In the genomic region with DNA sequence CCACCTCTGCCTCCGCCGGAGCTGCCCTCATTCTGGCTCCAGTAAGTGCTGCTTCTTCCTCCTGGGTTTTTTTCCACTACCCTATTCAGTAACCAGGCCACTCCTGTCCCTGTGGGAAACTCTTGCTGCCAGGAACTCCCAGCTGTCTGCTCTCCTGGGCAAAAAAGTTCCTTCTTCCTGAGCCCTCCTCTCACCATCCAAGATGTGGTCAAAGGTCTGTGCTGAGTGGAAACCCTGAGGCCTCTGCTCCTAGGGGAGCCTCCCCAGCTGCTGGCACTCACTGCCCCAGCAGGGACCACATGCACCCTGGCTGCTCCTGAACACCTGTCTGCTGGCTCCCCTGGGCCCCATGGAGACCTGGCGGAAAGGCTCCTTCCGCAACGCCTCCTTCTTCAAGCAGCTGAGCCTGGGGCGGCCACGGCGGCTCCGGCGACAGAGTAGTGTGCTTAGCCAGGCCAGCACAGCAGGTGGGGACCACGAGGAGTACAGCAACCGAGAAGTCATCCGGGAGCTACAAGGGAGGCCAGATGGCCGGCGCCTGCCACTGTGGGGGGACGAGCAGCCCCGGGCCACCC, we compare ENCODE assay signal across 9 cellular contexts. TPM values are rescaled to one million over a fixed set of nuclear protein-coding genes. Genes with fewer than 3 reads are reported as not detected.
DNase-seq lines count a peak whose midpoint lies in the region; ATAC-seq, FAIRE-seq and TF ChIP-seq lines count a peak whose summit lies in the region.
"Had no signal": no experiment of that assay in that cellular context is flagged by ENCODE, and none has a peak within 500 bp of the region (broad histone marks: within the 10 kb centered on the region; RNA-seq: fewer than 3 reads in every experiment).

No MANE protein-coding gene starts in this region.

- no peak for TF ChIP-seq CTCF in liver (IDR thresholded peaks at IDR 0.05; ENCODE audit: low read depth, low read length, missing input control)
- no peak for TF ChIP-seq CTCF in HepG2 (CRISPR knock-in tag; IDR thresholded peaks at IDR 0.05)
- TF ChIP-seq CTCF in kidney epithelial cell (IDR thresholded peaks at IDR 0.05; ENCODE audit: insufficient read depth, low read length, poor library complexity, severe bottlenecking): no peak

- H3K4me1 ChIP-seq in liver (ENCODE audit: control insufficient read depth in 4 of 4, insufficient read depth in 4 of 4, low read length in 3 of 4) (peaks cover 4 to 58% (median 36%) of the 10 kb centered on the region in 4 donors), HepG2 (ENCODE audit: insufficient read depth, low read length) (peaks cover 11% of the 10 kb centered on the region)

- H3K9me3 ChIP-seq in liver (ENCODE audit: control insufficient read depth in 4 of 4, low read length in 3 of 4) (no peaks in the 10 kb centered on the region), HepG2 (ENCODE audit: low read length) (no peaks in the 10 kb centered on the region), T-helper 17 cell (ENCODE audit: control insufficient read depth, low read length, poor library complexity, severe bottlenecking) (no peaks in the 10 kb centered on the region)
- H3K9me3 ChIP-seq: left ventricle myocardium inferior had no signal

- 82% methylated on average over 17 of the region's 17 CpGs for WGBS in liver
- WGBS in HepG2 (ENCODE audit: low lambda C conversion rate): 97% methylated on average over 9 of the region's 17 CpGs

- peak overlapping the region; percentile 79 for H3K27ac Mint-ChIP-seq in T-helper 17 cell

- no peak overlapping the region for H3K4me3 ChIP-seq in liver (ENCODE audit: low read depth in 1 of 3, low read length in 3 of 3)
- H3K4me3 ChIP-seq in HepG2 (replicated peaks in 1 of 3; ENCODE audit: insufficient read depth in 1 of 3, low read depth in 2 of 3, low read length in 3 of 3): no peak overlapping the region
- peak overlapping the region; percentile 1 for H3K4me3 ChIP-seq in kidney epithelial cell (ENCODE audit: low read depth, low read length)
- H3K4me3 ChIP-seq: left ventricle myocardium inferior had no signal

- BruUV-seq in HepG2 (replicated peaks; lab: Mats Ljungman, UMichigan): no TSS peak

- H3K4me3 Mint-ChIP-seq in T-helper 17 cell: peak overlapping the region; percentile 53

- TF ChIP-seq RAD21 in liver (IDR thresholded peaks at IDR 0.05): no peak
- no peak for TF ChIP-seq RAD21 in HepG2 (CRISPR knock-in tag; IDR thresholded peaks at IDR 0.05)

- no peaks in the 10 kb centered on the region for H3K27me3 Mint-ChIP-seq in T-helper 17 cell

- in situ Hi-C loops in HepG2 (cut with HindIII; ENCODE audit: extremely low pct_ligation_motif_present, low pct_unique_long_range_greater_than_20kb): no loop called here

- intact Hi-C loops in HepG2 (cut with micrococcal nuclease; ENCODE audit: unreplicated experiment): no loop called here

- POLR2A ChIA-PET in HepG2 (lab: Yijun Ruan, JAX): no interaction called here

- CTCF ChIA-PET in HepG2 (lab: Yijun Ruan, JAX; ENCODE audit: low intra/inter-chr PET ratio, low total read pairs): no interaction called here

- H3K9ac ChIP-seq in liver (ENCODE audit: low read depth in 1 of 2, low read length in 2 of 2) (no peak overlapping the region), HepG2 (ENCODE audit: insufficient read depth, low read depth, low read length) (no peak overlapping the region)

- no peak for TF ChIP-seq POLR2A in HepG2 (IDR thresholded peaks at IDR 0.05; ENCODE audit: insufficient read depth in 1 of 2, low read depth in 2 of 2, low read length in 2 of 2)

- ATAC-seq in HepG2: no peak
- no peak for ATAC-seq in T-helper 17 cell
- no peak for ATAC-seq in GM21447 (IDR thresholded peaks at IDR 0.05; ENCODE audit: unreplicated experiment)

- H4K20me1 ChIP-seq in HepG2 (ENCODE audit: insufficient read depth, low read length): no peaks in the 10 kb centered on the region

- peaks cover 4% of the 10 kb centered on the region for H3K79me2 ChIP-seq in HepG2 (ENCODE audit: insufficient read depth, low read length)

- no peak overlapping the region for H3K4me2 ChIP-seq in HepG2 (ENCODE audit: low read depth, low read length)

- DNase-seq in HepG2 (ENCODE audit: low spot score) (no peak), T-helper 17 cell (no peak), kidney epithelial cell (ENCODE audit: low read depth) (no peak), activated gamma-delta T cell (lab: John Stamatoyannopoulos, UW) (no peak), mesenteric fat pad (ENCODE audit: low spot score) (no peak), NOMO-1 treated with dmso at 0.1 percent for 144 hours (lab: John Stamatoyannopoulos, UW; ENCODE audit: unreplicated experiment) (no peak)
- DNase-seq: left ventricle myocardium inferior had no signal

- H3K4me1 Mint-ChIP-seq in T-helper 17 cell: peaks cover 17% of the 10 kb centered on the region

- TF ChIP-seq EP300 in HepG2 (IDR thresholded peaks at IDR 0.05; ENCODE audit: low read depth in 2 of 2, low read length in 2 of 2): no peak
- no peak for TF ChIP-seq EP300 in HepG2 (CRISPR knock-in tag; IDR thresholded peaks at IDR 0.05; ENCODE audit: borderline replicate concordance)

- H3K36me3 ChIP-seq in liver (ENCODE audit: control insufficient read depth in 4 of 4, insufficient read depth in 3 of 4, low read depth in 1 of 4, low read length in 3 of 4) (peaks cover 0 to 38% (median 17%) of the 10 kb centered on the region in 4 donors), HepG2 (replicated peaks in 1 of 2; ENCODE audit: control insufficient read depth in 1 of 2, insufficient read depth in 2 of 2, low read length in 2 of 2) (peaks cover 15 to 40% of the 10 kb centered on the region in 2 experiments; a peak in 4 of 5 replicates), kidney epithelial cell (ENCODE audit: control insufficient read depth, insufficient read depth, low read length) (peaks cover 3% of the 10 kb centered on the region)

- H3K36me3 Mint-ChIP-seq in T-helper 17 cell (ENCODE audit: low read depth): peaks cover 3% of the 10 kb centered on the region

- H3K27me3 ChIP-seq in liver (ENCODE audit: control insufficient read depth in 4 of 4, insufficient read depth in 4 of 4, low read length in 3 of 4) (no peaks in the 10 kb centered on the region), HepG2 (ENCODE audit: control insufficient read depth in 1 of 2, insufficient read depth in 2 of 2, low read length in 2 of 2) (no peaks in the 10 kb centered on the region), kidney epithelial cell (ENCODE audit: control insufficient read depth, insufficient read depth, low read length) (no peaks in the 10 kb centered on the region)

- FAIRE-seq in HepG2 (lab: Jason Lieb, UNC): no peak

- H3K27ac ChIP-seq in liver (ENCODE audit: low read depth in 1 of 2, low read length in 2 of 2): peak overlapping the region; percentile 56 to 71
- H3K27ac ChIP-seq in HepG2 (ENCODE audit: extremely low read length, insufficient read depth, low read length): no peak overlapping the region
- H3K27ac ChIP-seq: left ventricle myocardium inferior had no signal

- no peak overlapping the region for H2AFZ ChIP-seq in HepG2 (ENCODE audit: low read length)

RNA-seq across cellular contexts. Expression of gene C15orf62, which starts 0.5 kb away (rescaled TPM):
- under 1 TPM; 0.19 to 0.92 TPM for total RNA-seq in liver
- polyA plus RNA-seq in liver: under 1 TPM; 0.43 to 0.75 TPM
- 0.34 and 0.51 TPM in 2 replicates for total RNA-seq in HepG2 (2016; rRNA removed; fragmentation: Illumina TruSeq; extraction: Trizol)
- not detected in 2 replicates for total RNA-seq in HepG2 (2016; cell fraction: cytosol; rRNA removed; fragmentation: Illumina TruSeq; extraction: Trizol; ENCODE audit: low read depth)
- 0.24 and 0.67 TPM in 2 replicates for total RNA-seq in HepG2 (2016; cell fraction: insoluble cytoplasmic fraction; rRNA removed; fragmentation: Illumina TruSeq; extraction: Trizol)
- 0.12 and 0.14 TPM in 2 replicates for total RNA-seq in HepG2 (2016; cell fraction: membrane; rRNA removed; fragmentation: Illumina TruSeq; extraction: Trizol)
- 0.97 and 1.1 TPM in 2 replicates for total RNA-seq in HepG2 (2016; cell fraction: nucleus; rRNA removed; fragmentation: Illumina TruSeq; extraction: Trizol)
- 1.0 and 1.1 TPM in 2 replicates for polyA plus RNA-seq in HepG2 (2011; rRNA removed)
- polyA plus RNA-seq in HepG2 (2011; cell fraction: cytosol; rRNA removed): 0.38 and 0.59 TPM in 2 replicates
- 2.6 and 3.2 TPM in 2 replicates for polyA plus RNA-seq in HepG2 (2011; cell fraction: nucleus; rRNA removed)
- 1.3 and 1.5 TPM in 2 replicates for polyA plus RNA-seq in HepG2 (2012)
- polyA plus RNA-seq in HepG2 (2016; cell fraction: cytosol; fragmentation: Illumina TruSeq; extraction: Trizol; ENCODE audit: low read depth): not detected in 2 replicates
- 0.23 and 0.52 TPM in 2 replicates for polyA plus RNA-seq in HepG2 (2016; cell fraction: insoluble cytoplasmic fraction; fragmentation: Illumina TruSeq; extraction: Trizol; ENCODE audit: low read depth)
- 0.17 and 0.19 TPM in 2 replicates for polyA plus RNA-seq in HepG2 (2016; cell fraction: membrane; fragmentation: Illumina TruSeq; extraction: Trizol; ENCODE audit: low read depth)
- 1.7 and 2.1 TPM in 2 replicates for polyA plus RNA-seq in HepG2 (2016; cell fraction: nucleus; fragmentation: Illumina TruSeq; extraction: Trizol; ENCODE audit: insufficient read depth, low read depth)
- polyA minus RNA-seq in HepG2 (2011; rRNA and poly(A)+ RNA removed; ENCODE audit: low replicate concordance): 1.5 and 2.1 TPM in 2 replicates
- 0.26 and 0.30 TPM in 2 replicates for polyA minus RNA-seq in HepG2 (2011; cell fraction: cytosol; rRNA and poly(A)+ RNA removed)
- 2.8 and 3.6 TPM in 2 replicates for polyA minus RNA-seq in HepG2 (2011; cell fraction: nucleus; rRNA and poly(A)+ RNA removed)
- 1 to 10 TPM in 1 of 2 donors, under 1 TPM in 1; 0.89 to 1.2 TPM for total RNA-seq in T-helper 17 cell
- total RNA-seq in kidney epithelial cell: 1.2 and 1.4 TPM in 2 replicates
- total RNA-seq in mesenteric fat pad: 0.19 TPM

RNA-seq across cellular contexts. Expression of gene GCHFR, which starts 6.4 kb away (rescaled TPM):
- total RNA-seq in liver (10 to 100 TPM; 50.5 to 58.7 TPM), HepG2 (2016; rRNA removed; fragmentation: Illumina TruSeq; extraction: Trizol) (92.4 and 93.1 TPM in 2 replicates), T-helper 17 cell (10 to 100 TPM; 16.4 to 20.5 TPM), kidney epithelial cell (13.2 and 24.9 TPM in 2 replicates), mesenteric fat pad (17.1 TPM)
- polyA plus RNA-seq in liver (100 to 1,000 TPM; 178 to 229 TPM), HepG2 (2011; rRNA removed) (51.5 and 55.8 TPM in 2 replicates)
- 106 and 198 TPM in 2 replicates for total RNA-seq in HepG2 (2016; cell fraction: cytosol; rRNA removed; fragmentation: Illumina TruSeq; extraction: Trizol; ENCODE audit: low read depth)
- total RNA-seq in HepG2 (2016; cell fraction: insoluble cytoplasmic fraction; rRNA removed; fragmentation: Illumina TruSeq; extraction: Trizol): 92.8 and 98.5 TPM in 2 replicates
- 116 and 181 TPM in 2 replicates for total RNA-seq in HepG2 (2016; cell fraction: membrane; rRNA removed; fragmentation: Illumina TruSeq; extraction: Trizol)
- 33.3 and 38.5 TPM in 2 replicates for total RNA-seq in HepG2 (2016; cell fraction: nucleus; rRNA removed; fragmentation: Illumina TruSeq; extraction: Trizol)
- 71.1 and 107 TPM in 2 replicates for polyA plus RNA-seq in HepG2 (2011; cell fraction: cytosol; rRNA removed)
- polyA plus RNA-seq in HepG2 (2011; cell fraction: nucleus; rRNA removed): 36.7 and 39.2 TPM in 2 replicates
- polyA plus RNA-seq in HepG2 (2012): 23.3 and 24.8 TPM in 2 replicates
- 113 and 197 TPM in 2 replicates for polyA plus RNA-seq in HepG2 (2016; cell fraction: cytosol; fragmentation: Illumina TruSeq; extraction: Trizol; ENCODE audit: low read depth)
- polyA plus RNA-seq in HepG2 (2016; cell fraction: insoluble cytoplasmic fraction; fragmentation: Illumina TruSeq; extraction: Trizol; ENCODE audit: low read depth): 83.4 and 86.6 TPM in 2 replicates
- polyA plus RNA-seq in HepG2 (2016; cell fraction: membrane; fragmentation: Illumina TruSeq; extraction: Trizol; ENCODE audit: low read depth): 98.6 and 148 TPM in 2 replicates
- 46.0 and 55.2 TPM in 2 replicates for polyA plus RNA-seq in HepG2 (2016; cell fraction: nucleus; fragmentation: Illumina TruSeq; extraction: Trizol; ENCODE audit: insufficient read depth, low read depth)
- polyA minus RNA-seq in HepG2 (2011; rRNA and poly(A)+ RNA removed; ENCODE audit: low replicate concordance): 37.3 and 70.3 TPM in 2 replicates
- 16.0 and 18.6 TPM in 2 replicates for polyA minus RNA-seq in HepG2 (2011; cell fraction: cytosol; rRNA and poly(A)+ RNA removed)
- polyA minus RNA-seq in HepG2 (2011; cell fraction: nucleus; rRNA and poly(A)+ RNA removed): 13.9 and 15.3 TPM in 2 replicates

RNA-seq across cellular contexts. Expression of gene RMDN3, which starts 15.2 kb away (rescaled TPM):
- 10 to 100 TPM; 27.5 to 32.5 TPM for total RNA-seq in liver
- 10 to 100 TPM; 27.8 to 33.8 TPM for polyA plus RNA-seq in liver
- total RNA-seq in HepG2 (2016; rRNA removed; fragmentation: Illumina TruSeq; extraction: Trizol): 10.5 and 19.5 TPM in 2 replicates
- total RNA-seq in HepG2 (2016; cell fraction: cytosol; rRNA removed; fragmentation: Illumina TruSeq; extraction: Trizol; ENCODE audit: low read depth): 18.0 and 20.7 TPM in 2 replicates
- total RNA-seq in HepG2 (2016; cell fraction: insoluble cytoplasmic fraction; rRNA removed; fragmentation: Illumina TruSeq; extraction: Trizol): 7.9 and 18.6 TPM in 2 replicates
- 10.4 and 11.1 TPM in 2 replicates for total RNA-seq in HepG2 (2016; cell fraction: membrane; rRNA removed; fragmentation: Illumina TruSeq; extraction: Trizol)
- 22.7 and 25.4 TPM in 2 replicates for total RNA-seq in HepG2 (2016; cell fraction: nucleus; rRNA removed; fragmentation: Illumina TruSeq; extraction: Trizol)
- polyA plus RNA-seq in HepG2 (2011; rRNA removed): 16.8 and 18.2 TPM in 2 replicates
- polyA plus RNA-seq in HepG2 (2011; cell fraction: cytosol; rRNA removed): 17.5 and 19.5 TPM in 2 replicates
- polyA plus RNA-seq in HepG2 (2011; cell fraction: nucleus; rRNA removed): 16.1 and 22.7 TPM in 2 replicates
- 19.5 and 21.1 TPM in 2 replicates for polyA plus RNA-seq in HepG2 (2012)
- polyA plus RNA-seq in HepG2 (2016; cell fraction: cytosol; fragmentation: Illumina TruSeq; extraction: Trizol; ENCODE audit: low read depth): 5.8 and 6.1 TPM in 2 replicates
- 15.7 and 17.8 TPM in 2 replicates for polyA plus RNA-seq in HepG2 (2016; cell fraction: insoluble cytoplasmic fraction; fragmentation: Illumina TruSeq; extraction: Trizol; ENCODE audit: low read depth)
- polyA plus RNA-seq in HepG2 (2016; cell fraction: membrane; fragmentation: Illumina TruSeq; extraction: Trizol; ENCODE audit: low read depth): 11.2 and 11.3 TPM in 2 replicates
- polyA plus RNA-seq in HepG2 (2016; cell fraction: nucleus; fragmentation: Illumina TruSeq; extraction: Trizol; ENCODE audit: insufficient read depth, low read depth): 60.2 and 62.0 TPM in 2 replicates
- polyA minus RNA-seq in HepG2 (2011; rRNA and poly(A)+ RNA removed; ENCODE audit: low replicate concordance): 12.7 and 29.0 TPM in 2 replicates
- polyA minus RNA-seq in HepG2 (2011; cell fraction: cytosol; rRNA and poly(A)+ RNA removed): 12.9 and 13.8 TPM in 2 replicates
- 10.2 and 11.7 TPM in 2 replicates for polyA minus RNA-seq in HepG2 (2011; cell fraction: nucleus; rRNA and poly(A)+ RNA removed)
- 10 to 100 TPM; 31.4 to 33.1 TPM for total RNA-seq in T-helper 17 cell
- total RNA-seq in kidney epithelial cell: 26.5 and 33.5 TPM in 2 replicates
- total RNA-seq in mesenteric fat pad: 57.0 TPM

RNA-seq across cellular contexts. Expression of gene ZFYVE19, which starts 36.7 kb away (rescaled TPM):
- total RNA-seq in liver: 10 to 100 TPM; 10.4 to 41.2 TPM
- polyA plus RNA-seq in liver: 10 to 100 TPM; 18.4 to 21.0 TPM
- total RNA-seq in HepG2 (2016; rRNA removed; fragmentation: Illumina TruSeq; extraction: Trizol): 19.2 and 23.3 TPM in 2 replicates
- 8.3 and 9.4 TPM in 2 replicates for total RNA-seq in HepG2 (2016; cell fraction: cytosol; rRNA removed; fragmentation: Illumina TruSeq; extraction: Trizol; ENCODE audit: low read depth)
- 18.8 and 22.2 TPM in 2 replicates for total RNA-seq in HepG2 (2016; cell fraction: insoluble cytoplasmic fraction; rRNA removed; fragmentation: Illumina TruSeq; extraction: Trizol)
- 14.4 and 14.9 TPM in 2 replicates for total RNA-seq in HepG2 (2016; cell fraction: membrane; rRNA removed; fragmentation: Illumina TruSeq; extraction: Trizol)
- total RNA-seq in HepG2 (2016; cell fraction: nucleus; rRNA removed; fragmentation: Illumina TruSeq; extraction: Trizol): 20.2 and 21.1 TPM in 2 replicates
- 44.0 and 55.3 TPM in 2 replicates for polyA plus RNA-seq in HepG2 (2011; rRNA removed)
- polyA plus RNA-seq in HepG2 (2011; cell fraction: cytosol; rRNA removed): 40.1 and 40.5 TPM in 2 replicates
- polyA plus RNA-seq in HepG2 (2011; cell fraction: nucleus; rRNA removed): 167 and 208 TPM in 2 replicates
- polyA plus RNA-seq in HepG2 (2012): 19.2 and 22.5 TPM in 2 replicates
- 6.8 and 9.0 TPM in 2 replicates for polyA plus RNA-seq in HepG2 (2016; cell fraction: cytosol; fragmentation: Illumina TruSeq; extraction: Trizol; ENCODE audit: low read depth)
- 21.3 TPM in 2 replicates for polyA plus RNA-seq in HepG2 (2016; cell fraction: insoluble cytoplasmic fraction; fragmentation: Illumina TruSeq; extraction: Trizol; ENCODE audit: low read depth)
- 11.2 and 14.4 TPM in 2 replicates for polyA plus RNA-seq in HepG2 (2016; cell fraction: membrane; fragmentation: Illumina TruSeq; extraction: Trizol; ENCODE audit: low read depth)
- 60.8 and 65.3 TPM in 2 replicates for polyA plus RNA-seq in HepG2 (2016; cell fraction: nucleus; fragmentation: Illumina TruSeq; extraction: Trizol; ENCODE audit: insufficient read depth, low read depth)
- polyA minus RNA-seq in HepG2 (2011; rRNA and poly(A)+ RNA removed; ENCODE audit: low replicate concordance): 25.9 and 65.3 TPM in 2 replicates
- 7.5 and 9.9 TPM in 2 replicates for polyA minus RNA-seq in HepG2 (2011; cell fraction: cytosol; rRNA and poly(A)+ RNA removed)
- polyA minus RNA-seq in HepG2 (2011; cell fraction: nucleus; rRNA and poly(A)+ RNA removed): 24.6 and 30.2 TPM in 2 replicates
- total RNA-seq in T-helper 17 cell: 10 to 100 TPM; 19.5 to 22.7 TPM
- total RNA-seq in kidney epithelial cell: 21.8 and 34.7 TPM in 2 replicates
- 9.8 TPM for total RNA-seq in mesenteric fat pad

RNA-seq across cellular contexts. Expression of gene DNAJC17, which starts 37.0 kb away (rescaled TPM):
- total RNA-seq in liver (10 to 100 TPM in 1 of 2 donors, 1 to 10 TPM in 1; 10.0 to 13.8 TPM), HepG2 (2016; rRNA removed; fragmentation: Illumina TruSeq; extraction: Trizol) (26.5 and 30.2 TPM in 2 replicates), T-helper 17 cell (10 to 100 TPM; 24.1 to 27.7 TPM), kidney epithelial cell (20.0 and 59.2 TPM in 2 replicates), mesenteric fat pad (25.8 TPM)
- polyA plus RNA-seq in liver (10 to 100 TPM; 25.9 to 32.5 TPM), HepG2 (2011; rRNA removed) (22.2 and 23.0 TPM in 2 replicates)
- total RNA-seq in HepG2 (2016; cell fraction: cytosol; rRNA removed; fragmentation: Illumina TruSeq; extraction: Trizol; ENCODE audit: low read depth): 6.4 and 7.8 TPM in 2 replicates
- 30.1 and 30.4 TPM in 2 replicates for total RNA-seq in HepG2 (2016; cell fraction: insoluble cytoplasmic fraction; rRNA removed; fragmentation: Illumina TruSeq; extraction: Trizol)
- 7.4 and 8.6 TPM in 2 replicates for total RNA-seq in HepG2 (2016; cell fraction: membrane; rRNA removed; fragmentation: Illumina TruSeq; extraction: Trizol)
- total RNA-seq in HepG2 (2016; cell fraction: nucleus; rRNA removed; fragmentation: Illumina TruSeq; extraction: Trizol): 17.9 and 19.3 TPM in 2 replicates
- polyA plus RNA-seq in HepG2 (2011; cell fraction: cytosol; rRNA removed): 25.4 and 31.1 TPM in 2 replicates
- 71.0 and 88.9 TPM in 2 replicates for polyA plus RNA-seq in HepG2 (2011; cell fraction: nucleus; rRNA removed)
- 15.6 and 17.8 TPM in 2 replicates for polyA plus RNA-seq in HepG2 (2012)
- polyA plus RNA-seq in HepG2 (2016; cell fraction: cytosol; fragmentation: Illumina TruSeq; extraction: Trizol; ENCODE audit: low read depth): 4.4 TPM in 2 replicates
- polyA plus RNA-seq in HepG2 (2016; cell fraction: insoluble cytoplasmic fraction; fragmentation: Illumina TruSeq; extraction: Trizol; ENCODE audit: low read depth): 27.5 and 28.1 TPM in 2 replicates
- 3.8 and 5.1 TPM in 2 replicates for polyA plus RNA-seq in HepG2 (2016; cell fraction: membrane; fragmentation: Illumina TruSeq; extraction: Trizol; ENCODE audit: low read depth)
- 36.5 and 39.9 TPM in 2 replicates for polyA plus RNA-seq in HepG2 (2016; cell fraction: nucleus; fragmentation: Illumina TruSeq; extraction: Trizol; ENCODE audit: insufficient read depth, low read depth)
- polyA minus RNA-seq in HepG2 (2011; rRNA and poly(A)+ RNA removed; ENCODE audit: low replicate concordance): 9.9 and 24.8 TPM in 2 replicates
- polyA minus RNA-seq in HepG2 (2011; cell fraction: cytosol; rRNA and poly(A)+ RNA removed): 5.3 and 10.7 TPM in 2 replicates
- 27.2 and 33.7 TPM in 2 replicates for polyA minus RNA-seq in HepG2 (2011; cell fraction: nucleus; rRNA and poly(A)+ RNA removed)
